Comparison of ENCODE assay signal across 34 cellular contexts in genomic region chr13:89027694-89028306, GRCh38.
"Had no signal": no experiment of that assay in that cellular context is flagged by ENCODE, and none has a peak within 500 bp of the region (broad histone marks: within the 10 kb centered on the region; RNA-seq: fewer than 3 reads in every experiment).

No MANE protein-coding gene starts in this region.

- H3K27me3 ChIP-seq: ascending aorta, cardiac muscle cell, colonic mucosa, MG63, Peyer's patch had no signal

- H3K36me3 Mint-ChIP-seq: activated naive CD4-positive, alpha-beta T cell treated with anti-CD3 and anti-CD28 coated beads, Interleukin-2, amount 50 U/mL, for 24 hours had no signal

- H3K4me3 Mint-ChIP-seq: activated B cell treated with CpG ODN at 0.5 μM for 24 hours; activated CD8-positive, alpha-beta T cell treated with anti-CD3 and anti-CD28 coated beads for 36 hours; activated naive CD4-positive, alpha-beta T cell treated with anti-CD3 and anti-CD28 coated beads, Interleukin-2, amount 50 U/mL, for 24 hours; central memory CD8-positive, alpha-beta T cell had no signal

- H3K27ac ChIP-seq: ascending aorta, cardiac muscle cell, colonic mucosa, Peyer's patch, RWPE1, VCaP had no signal

- H3K27ac Mint-ChIP-seq: activated B cell treated with CpG ODN at 0.5 μM for 24 hours; activated CD8-positive, alpha-beta T cell treated with anti-CD3 and anti-CD28 coated beads for 36 hours; activated naive CD4-positive, alpha-beta T cell treated with anti-CD3 and anti-CD28 coated beads, Interleukin-2, amount 50 U/mL, for 24 hours had no signal

- H3K4me1 Mint-ChIP-seq: activated B cell treated with CpG ODN at 0.5 μM for 24 hours; activated naive CD4-positive, alpha-beta T cell treated with anti-CD3 and anti-CD28 coated beads, Interleukin-2, amount 50 U/mL, for 24 hours; central memory CD8-positive, alpha-beta T cell had no signal

- H3K4me1 ChIP-seq: ascending aorta, colonic mucosa, Peyer's patch had no signal

- H3K36me3 ChIP-seq: ascending aorta, cardiac muscle cell, colonic mucosa, MG63, Peyer's patch had no signal

- ATAC-seq: activated CD8-positive, alpha-beta T cell treated with anti-CD3 and anti-CD28 coated beads for 36 hours; PC-3; Right ventricle myocardium inferior; SK-N-SH treated with all-trans-retinoic acid at 6 μM for 48 hours had no signal

- DNase-seq: activated B cell treated with CpG ODN at 0.5 μM for 24 hours; activated CD4-positive, alpha-beta T cell treated with anti-CD3 and anti-CD28 coated beads for 48 hours; activated CD4-positive, CD25-positive, alpha-beta regulatory T cell treated with anti-CD3 and anti-CD28 coated beads, Interleukin-2, amount 50 U/mL, for 72 hours; activated CD8-positive, alpha-beta T cell treated with anti-CD3 and anti-CD28 coated beads for 36 hours; activated effector memory CD4-positive, alpha-beta T cell treated with anti-CD3 and anti-CD28 coated beads, Interleukin-2, amount 50 U/mL, for 16 hours; activated naive CD4-positive, alpha-beta T cell; activated T-cell treated with anti-CD3 and anti-CD28 coated beads, Interleukin-2, amount 50 U/mL, for 24 hours; amygdala; colonic mucosa; Kasumi-1; KBM-7; MG63; NCI-H1048; NCI-H1105 treated with DMSO at 0.1 percent for 48 hours; NCI-H1436 treated with DMSO at 0.1 percent for 48 hours; NCI-H1694 treated with DMSO at 0.1 percent for 48 hours; NCI-H2029; NCI-H345; NCI-H524 treated with DMSO at 0.1 percent for 48 hours; NK-92 treated with Interleukin-12 subunit alpha and Interleukin-12 subunit beta, amount 100 ng/mL, for 24 hours; PC-3; Peyer's patch; SIG-M5; T-helper 1 cell; T-helper 2 cell; T-helper 9 cell had no signal

- H3K9me3 ChIP-seq: ascending aorta, colonic mucosa, Peyer's patch had no signal

- H3K4me3 ChIP-seq: ascending aorta, cardiac muscle cell, colonic mucosa, MG63, Peyer's patch had no signal
